ENCODE assay signal across 32 cellular contexts in the genomic region with DNA sequence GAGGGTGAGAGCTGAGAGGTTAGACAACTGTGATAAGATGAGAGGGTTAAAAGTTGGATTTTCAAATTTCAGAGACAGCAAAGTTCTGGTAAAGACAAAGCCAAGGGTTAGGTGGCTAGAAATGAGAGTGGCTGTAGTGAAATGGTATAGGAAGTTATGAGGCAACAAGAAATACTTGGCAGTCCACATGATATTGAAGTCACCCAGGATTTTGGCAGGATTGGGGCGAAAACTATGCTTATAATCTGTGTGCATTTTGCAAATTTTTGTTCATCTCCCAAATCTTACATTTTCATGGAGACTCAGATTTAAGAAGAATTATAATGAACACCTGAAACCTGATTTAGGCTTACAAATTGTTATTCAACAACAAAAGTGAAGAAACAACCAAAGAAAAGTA. TPM values are rescaled to one million over a fixed set of nuclear protein-coding genes. Genes with fewer than 3 reads are reported as not detected.
"Had no signal": no experiment of that assay in that cellular context is flagged by ENCODE, and none has a peak within 500 bp of the region (broad histone marks: within the 10 kb centered on the region; RNA-seq: fewer than 3 reads in every experiment).

No MANE protein-coding gene starts in this region.

- H3K27me3 ChIP-seq: neural progenitor cell, neutrophil, right atrium auricular region, right lobe of liver, stomach, testis, thyroid gland, transverse colon, upper lobe of left lung, vagina had no signal

- H3K4me2 ChIP-seq: neural progenitor cell, smooth muscle cell had no signal

- H3K4me3 ChIP-seq: left ventricle myocardium inferior, lung, neural progenitor cell, right atrium auricular region, right lobe of liver, smooth muscle cell, stomach, testis, thyroid gland, transverse colon, upper lobe of left lung, vagina had no signal

- H2AFZ ChIP-seq: neural progenitor cell had no signal

- DNase-seq: islet precursor cell; left ventricle myocardium inferior; mesendoderm; naive B cell; natural killer cell; nephron progenitor cell; occipital lobe; right lobe of liver; stimulated activated CD4-positive, alpha-beta T cell treated with anti-CD3 and anti-CD28 coated beads, Interleukin-1b, Interleukin-23, amount 100 ng/mL, for 48 hours; stimulated activated CD4-positive, alpha-beta T cell treated with anti-CD3 and anti-CD28 coated beads, Interleukin-2, amount 100 ng/mL, for 48 hours; stimulated activated CD4-positive, alpha-beta T cell treated with anti-CD3 and anti-CD28 coated beads, Interleukin-4, amount 100 ng/mL, for 4 hours; stimulated activated naive B cell treated with anti-CD40 and anti-IgM and Interleukin-4, amounts not matched to agents 10 μg/mL and 1 μg/mL and 100 μg/mL, for 72 hours; stimulated activated naive CD8-positive, alpha-beta T cell treated with anti-CD3 and anti-CD28 coated beads, Interleukin-15, Interleukin-2, amounts not matched to agents 100 U/mL and 50 U/mL, for 24 hours; stomach; testis; thyroid gland; transverse colon; upper lobe of left lung had no signal

- H3K4me1 ChIP-seq: left ventricle myocardium inferior, neural progenitor cell, right atrium auricular region, right lobe of liver, stomach, testis, thyroid gland, transverse colon, upper lobe of left lung, vagina had no signal

- H3K9me3 ChIP-seq: neutrophil, right atrium auricular region, right lobe of liver, stomach, testis, thyroid gland, transverse colon, upper lobe of left lung, vagina had no signal

- H3K27ac ChIP-seq: left ventricle myocardium inferior, neural progenitor cell, neutrophil, right atrium auricular region, right lobe of liver, stomach, testis, thyroid gland, transverse colon, upper lobe of left lung, vagina had no signal

- H3K36me3 ChIP-seq: left ventricle myocardium inferior, neural progenitor cell, neutrophil, right atrium auricular region, stomach, thyroid gland, transverse colon, upper lobe of left lung, vagina had no signal

- H3K9ac ChIP-seq: neural progenitor cell had no signal

RNA-seq across cellular contexts. Expression of gene C9, which starts 35.6 kb away (rescaled TPM):
- total RNA-seq: kidney epithelial cell, left ventricle myocardium inferior, lower leg skin, mesothelial cell of epicardium, mononuclear cell, occipital lobe, osteocyte, progenitor cell of endocrine pancreas, pulmonary artery endothelial cell, right atrium auricular region, smooth muscle cell, stomach, thyroid gland, transverse colon, urinary bladder, vagina had no signal
